ENCODE assay signal across 9 cellular contexts in the genomic region with DNA sequence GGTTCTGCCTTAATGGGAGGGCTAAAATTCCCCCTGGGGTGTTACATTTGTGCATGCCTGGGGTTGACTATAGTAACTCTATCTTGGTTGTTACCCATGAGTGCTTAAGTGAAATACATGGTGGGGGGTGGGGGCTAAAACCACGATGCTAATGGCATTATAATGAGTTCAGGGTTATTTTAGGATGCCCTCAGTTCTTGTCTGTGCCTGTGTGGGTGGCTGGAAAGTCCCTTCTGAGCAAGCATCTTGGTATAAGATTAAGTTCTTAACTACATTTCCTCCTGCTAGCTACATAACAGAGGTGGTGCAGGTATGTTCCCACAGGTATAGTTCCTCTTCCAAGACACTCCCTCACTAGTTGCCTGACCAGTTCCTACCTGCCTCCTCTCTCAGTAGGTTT.
DNase-seq lines count a peak whose midpoint lies in the region; ATAC-seq and TF ChIP-seq lines count a peak whose summit lies in the region.
"Had no signal": no experiment of that assay in that cellular context is flagged by ENCODE, and none has a peak within 500 bp of the region (broad histone marks: within the 10 kb centered on the region; RNA-seq: fewer than 3 reads in every experiment).

No MANE protein-coding gene starts in this region.

- H3K56ac ChIP-seq in mesendoderm (ENCODE audit: low read length), result no peak overlapping the region

- WGBS in mesendoderm (ENCODE audit: extremely low coverage, insufficient coverage, low lambda C conversion rate), result no CpG with 5 or more reads among the region's 1 CpG

- H3K4me1 ChIP-seq in mesendoderm (ENCODE audit: control insufficient read depth, low read depth, low read length), result no peaks in the 10 kb centered on the region

- H3K36me3 ChIP-seq in mesendoderm (ENCODE audit: control insufficient read depth, insufficient read depth, low read length), result no peaks in the 10 kb centered on the region

- no peak for TF ChIP-seq POLR2A in erythroblast (IDR thresholded peaks at IDR 0.05; ENCODE audit: low read length)

- ATAC-seq in GM18873 (IDR thresholded peaks at IDR 0.05; ENCODE audit: low FRiP score, unreplicated experiment), result peak; percentile 94
- peak; percentile 90 for ATAC-seq in GM21737 (IDR thresholded peaks at IDR 0.05; ENCODE audit: unreplicated experiment)
- peak; percentile 99 for ATAC-seq in HG03442 (IDR thresholded peaks at IDR 0.05; ENCODE audit: unreplicated experiment)

- H3K4me3 ChIP-seq in mesendoderm (ENCODE audit: low read length), result no peak overlapping the region

- no peak overlapping the region for H3K27ac ChIP-seq in mesendoderm (ENCODE audit: low read depth, low read length)

- no peak overlapping the region for H4K8ac ChIP-seq in mesendoderm (ENCODE audit: low read depth, low read length)

- no peak overlapping the region for H3K18ac ChIP-seq in mesendoderm (ENCODE audit: low read length)

- H2BK15ac ChIP-seq in mesendoderm (replicated peaks; ENCODE audit: low read depth), result no peak overlapping the region

- H2BK5ac ChIP-seq in mesendoderm (ENCODE audit: low read length), result no peak overlapping the region

- no peak overlapping the region for H3K4me2 ChIP-seq in mesendoderm (ENCODE audit: low read length)

- H3K79me1 ChIP-seq in mesendoderm (ENCODE audit: low read length), result no peaks in the 10 kb centered on the region

- H3K23ac ChIP-seq in mesendoderm (ENCODE audit: low read length), result no peak overlapping the region

- H2AK5ac ChIP-seq in mesendoderm (ENCODE audit: low read length), result no peak overlapping the region

- H4K5ac ChIP-seq in mesendoderm (ENCODE audit: low read length), result no peak overlapping the region

- H3K9ac ChIP-seq in mesendoderm (ENCODE audit: low read length), result no peak overlapping the region

- H3K4ac ChIP-seq in mesendoderm (ENCODE audit: low read depth, low read length), result no peak overlapping the region

- H3K79me2 ChIP-seq in mesendoderm (ENCODE audit: control insufficient read depth, insufficient read depth, low read length), result no peaks in the 10 kb centered on the region

- H3K27me3 ChIP-seq in mesendoderm (ENCODE audit: insufficient read depth, low read length, poor library complexity), result no peaks in the 10 kb centered on the region

- DNase-seq in kidney tubule cell (ENCODE audit: low spot score) (peak; percentile 61), amniotic stem cell (lab: John Stamatoyannopoulos, UW) (no peak), mesendoderm (no peak), erythroblast (lab: John Stamatoyannopoulos, UW) (no peak)
- no peak for DNase-seq in stimulated activated CD8-positive, alpha-beta memory T cell treated with anti-CD3 and anti-CD28 coated beads, Interleukin-4, amount 100 ng/mL, for 48 hours
- DNase-seq: NCI-H524 treated with DMSO at 0.1 percent for 48 hours had no signal

- H2BK120ac ChIP-seq in mesendoderm (ENCODE audit: low read depth, low read length), result no peak overlapping the region
